In genomic region chr12:15322164-15323054, GRCh38 we compare ENCODE assay signal across 8 cellular contexts. TPM values are rescaled to one million over a fixed set of nuclear protein-coding genes. Genes with fewer than 3 reads are reported as not detected.
DNase-seq lines count a peak whose midpoint lies in the region; ATAC-seq, FAIRE-seq and TF ChIP-seq lines count a peak whose summit lies in the region.

Gene PTPRO (plus strand): TSS chr12:15322508.

- POLR2A ChIA-PET in WTC11 (lab: Charles Lee), result no interaction called here

- no peaks in the 10 kb centered on the region for H3K36me3 Mint-ChIP-seq in WTC11
- no peaks in the 10 kb centered on the region for H3K36me3 Mint-ChIP-seq in stimulated activated effector memory CD8-positive, alpha-beta T cell treated with anti-CD3 and anti-CD28 coated beads, Interleukin-12 subunit alpha, Interleukin-12 subunit beta, amount 100 ng/mL, for 72 hours

- no peaks in the 10 kb centered on the region for H3K4me1 ChIP-seq in cardiac muscle cell (ENCODE audit: low read depth)

- no peaks in the 10 kb centered on the region for H3K36me3 ChIP-seq in cardiac muscle cell

- H3K4me3 ChIP-seq in cardiac muscle cell (peak within 1 kb of the TSS; percentile 47), iPS-11a (ENCODE audit: low read depth, low read length) (peak within 1 kb of the TSS; percentile 66)

- ATAC-seq in WTC11, result peak; percentile 93
- peak; percentile 39 for ATAC-seq in stimulated activated effector memory CD8-positive, alpha-beta T cell treated with anti-CD3 and anti-CD28 coated beads, Interleukin-12 subunit alpha, Interleukin-12 subunit beta, amount 100 ng/mL, for 72 hours

- FAIRE-seq in GM12892 (lab: Jason Lieb, UNC), result no peak

- TF ChIP-seq CTCF in cardiac muscle cell (IDR thresholded peaks at IDR 0.05; ENCODE audit: low read depth, low read length), result no peak
- no peak for TF ChIP-seq CTCF in WTC11 (IDR thresholded peaks at IDR 0.05)

- CTCF ChIA-PET in WTC11 (lab: Charles Lee), result interaction anchor here (0.6 to 1.4 kb wide), 4 partner anchors 136 to 466 kb away, joined by 3 to 4 read pairs (median 3); no protein-coding TSS in a partner anchor

- no peak for TF ChIP-seq POLR2A in GM12892 (IDR thresholded peaks at IDR 0.05; ENCODE audit: low read depth, low read length)

- H3K9me3 ChIP-seq in cardiac muscle cell (ENCODE audit: low read depth), result no peaks in the 10 kb centered on the region

- H3K4me1 Mint-ChIP-seq in WTC11, result peaks cover 9% of the 10 kb centered on the region
- H3K4me1 Mint-ChIP-seq in stimulated activated effector memory CD8-positive, alpha-beta T cell treated with anti-CD3 and anti-CD28 coated beads, Interleukin-12 subunit alpha, Interleukin-12 subunit beta, amount 100 ng/mL, for 72 hours, result no peaks in the 10 kb centered on the region

- H3K27me3 Mint-ChIP-seq in WTC11 (ENCODE audit: low read depth), result peaks cover 38% of the 10 kb centered on the region

- peak within 1 kb of the TSS; percentile 76 for H3K4me3 Mint-ChIP-seq in WTC11
- H3K4me3 Mint-ChIP-seq in stimulated activated effector memory CD8-positive, alpha-beta T cell treated with anti-CD3 and anti-CD28 coated beads, Interleukin-12 subunit alpha, Interleukin-12 subunit beta, amount 100 ng/mL, for 72 hours, result no peak within 1 kb of the TSS

- no peaks in the 10 kb centered on the region for H3K9me3 Mint-ChIP-seq in WTC11
- H3K9me3 Mint-ChIP-seq in stimulated activated effector memory CD8-positive, alpha-beta T cell treated with anti-CD3 and anti-CD28 coated beads, Interleukin-12 subunit alpha, Interleukin-12 subunit beta, amount 100 ng/mL, for 72 hours, result no peaks in the 10 kb centered on the region

- DNase-seq in cardiac muscle cell (ENCODE audit: low read depth in 1 of 2, low spot score in 1 of 2), result peak; percentile 3 to 57
- DNase-seq in cardiac septum (ENCODE audit: low spot score), result no peak
- DNase-seq in WTC11 (ENCODE audit: low spot score), result peak; percentile 70
- DNase-seq in stimulated activated effector memory CD8-positive, alpha-beta T cell treated with anti-CD3 and anti-CD28 coated beads, Interleukin-12 subunit alpha, Interleukin-12 subunit beta, amount 100 ng/mL, for 72 hours (ENCODE audit: low spot score in 2 of 2), result no peak
- DNase-seq in NCI-H2196 treated with DMSO at 0.1 percent for 48 hours (lab: John Stamatoyannopoulos, UW; ENCODE audit: unreplicated experiment), result no peak
- DNase-seq in GM12892 (ENCODE audit: insufficient read length), result no peak
- no peak for DNase-seq in AML-193 (lab: John Stamatoyannopoulos, UW)

- H3K27ac Mint-ChIP-seq in WTC11, result no peak within 1 kb of the TSS
- H3K27ac Mint-ChIP-seq in stimulated activated effector memory CD8-positive, alpha-beta T cell treated with anti-CD3 and anti-CD28 coated beads, Interleukin-12 subunit alpha, Interleukin-12 subunit beta, amount 100 ng/mL, for 72 hours, result no peak within 1 kb of the TSS

- intact Hi-C loops in cardiac septum (cut with DNase I), result no loop called here

- H3K27ac ChIP-seq in cardiac muscle cell, result no peak within 1 kb of the TSS

- peaks cover 76% of the 10 kb centered on the region for H3K27me3 ChIP-seq in cardiac muscle cell

TF ChIP-seq in WTC11, 78 proteins besides CTCF, POLR2A, EP300 and RAD21 (continues in another document):
- TF ChIP-seq HMGA2 (CRISPR knock-in tag; IDR thresholded peaks at IDR 0.05), result no peak
- TF ChIP-seq RELA (CRISPR knock-in tag; IDR thresholded peaks at IDR 0.05; ENCODE audit: borderline replicate concordance), result no peak
- TF ChIP-seq ZNF532 (CRISPR knock-in tag; IDR thresholded peaks at IDR 0.05; ENCODE audit: borderline replicate concordance), result no peak
- TF ChIP-seq SOX15 (CRISPR knock-in tag; IDR thresholded peaks at IDR 0.05), result no peak
- no peak for TF ChIP-seq GABPB1 (CRISPR knock-in tag; IDR thresholded peaks at IDR 0.05)
- TF ChIP-seq ZNF232 (CRISPR knock-in tag; IDR thresholded peaks at IDR 0.05), result no peak
- TF ChIP-seq E2F1 (CRISPR knock-in tag; IDR thresholded peaks at IDR 0.05), result 0 out of 2 replicates have a peak, but pooled peaks have one; percentile 26
- no peak for TF ChIP-seq ZNF281 (CRISPR knock-in tag; IDR thresholded peaks at IDR 0.05)
- no peak for TF ChIP-seq ERG (CRISPR knock-in tag; IDR thresholded peaks at IDR 0.05)
- peak; percentile 72 for TF ChIP-seq KAT7 (CRISPR knock-in tag; IDR thresholded peaks at IDR 0.05; ENCODE audit: borderline replicate concordance)
- no peak for TF ChIP-seq TEAD1 (CRISPR knock-in tag; IDR thresholded peaks at IDR 0.05)
- TF ChIP-seq ESRRA (CRISPR knock-in tag; IDR thresholded peaks at IDR 0.05; ENCODE audit: borderline replicate concordance), result 0 out of 2 replicates have a peak, but pooled peaks have one; percentile 20
- TF ChIP-seq ATF3 (CRISPR knock-in tag; conservative IDR thresholded peaks at IDR 0.05), result no peak
- peak; percentile 28; the same call in 1 of the 2 replicates for TF ChIP-seq ZNF138 (CRISPR knock-in tag; conservative IDR thresholded peaks at IDR 0.05)

RNA-seq across cellular contexts. Expression of gene PTPRO, which starts in this region (rescaled TPM):
- total RNA-seq in cardiac muscle cell (0.07 and 0.12 TPM in 2 replicates), cardiac septum (1.2 TPM), WTC11 (2021) (0.57 to 1.1 TPM (median 1.0 TPM) in 3 replicates)
- polyA plus RNA-seq in cardiac muscle cell, result not detected in 2 replicates
- 3.9 TPM for polyA plus RNA-seq in GM12892 (2012; ENCODE audit: missing spikeins)

Comparison
In these comparisons a context has a peak if more than half of its experiments do, and no peak if none do; other contexts are left out.
1. Peak in DNase-seq and H3K4me3 ChIP-seq in cardiac muscle cell; RNA of the gene not detected or under 1 TPM.